Comparison of ENCODE assay signal across 8 cellular contexts in the genomic region with DNA sequence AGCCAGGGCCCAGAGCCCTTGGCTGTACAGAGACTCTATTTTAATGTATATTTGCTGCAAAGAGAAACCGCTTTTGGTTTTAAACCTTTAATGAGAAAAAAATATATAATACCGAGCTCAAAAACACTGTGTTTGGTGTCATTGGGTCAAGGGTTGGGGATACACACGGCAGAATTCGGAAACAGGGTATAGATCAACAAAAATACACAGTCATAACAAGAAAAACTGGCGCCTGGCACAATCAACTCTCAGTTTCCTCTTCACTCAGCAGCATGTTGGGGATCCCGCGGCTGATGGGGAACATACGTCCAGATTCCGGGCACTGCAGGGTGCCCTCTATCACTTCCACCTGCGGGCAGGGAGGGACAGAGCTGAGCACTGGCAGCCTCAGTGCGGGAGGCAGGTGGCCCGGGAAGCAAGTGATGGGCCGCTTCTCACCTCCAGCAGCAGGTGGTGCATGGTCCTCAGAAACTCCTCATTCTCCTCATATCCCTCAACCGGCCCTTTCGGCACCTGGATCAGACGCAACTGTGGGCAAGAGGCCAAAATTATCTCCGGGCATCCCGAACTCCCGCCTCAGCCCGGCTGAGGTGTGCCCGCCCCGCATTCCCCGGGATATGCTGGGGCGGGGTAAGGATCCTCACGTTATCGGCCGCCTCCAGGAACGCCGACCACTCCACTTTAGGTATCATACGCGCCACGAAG. TPM values are rescaled to one million over a fixed set of nuclear protein-coding genes. Genes with fewer than 3 reads are reported as not detected.
DNase-seq lines count a peak whose midpoint lies in the region; ATAC-seq and TF ChIP-seq lines count a peak whose summit lies in the region.
"Not testable (repeated sequence)": the region's sequence is repeated elsewhere in the genome, so short reads cannot be mapped to it uniquely, and the experiment has no call there.

No MANE protein-coding gene starts in this region.

- BruUV-seq in Calu3 (replicated peaks; lab: Mats Ljungman, UMichigan): TSS peak; percentile 100

- ATAC-seq in GM21723 (IDR thresholded peaks at IDR 0.05; ENCODE audit: unreplicated experiment): peak; percentile 3
- peak; percentile 1 for ATAC-seq in activated naive CD8-positive, alpha-beta T cell treated with anti-CD3 and anti-CD28 coated beads, Interleukin-2, amount 50 U/mL, for 24 hours

- intact Hi-C loops in Calu3 (cut with micrococcal nuclease; ENCODE audit: unreplicated experiment): loop anchor here (1.0 kb wide), 1 partner anchor 39 kb away; no protein-coding TSS in a partner anchor

- CTCF ChIA-PET in Calu3 (lab: Charles Lee): interaction anchor here (0.6 to 3.7 kb wide), 12 partner anchors 12 to 372 kb away, joined by 3 to 168 read pairs (median 6); partner anchors contain the start of gene ESRRA

- H3K4me3 Mint-ChIP-seq in Calu3 (ENCODE audit: low read depth, unreplicated experiment): peak overlapping the region; percentile 98
- peak overlapping the region; percentile 97 for H3K4me3 Mint-ChIP-seq in activated naive CD8-positive, alpha-beta T cell treated with anti-CD3 and anti-CD28 coated beads, Interleukin-2, amount 50 U/mL, for 24 hours
- H3K4me3 Mint-ChIP-seq in stimulated activated naive CD8-positive, alpha-beta T cell treated with anti-CD3 and anti-CD28 coated beads, Interleukin-15, Interleukin-2, amounts not matched to agents 100 ng/mL and 50 ng/mL, for 24 hours: peak overlapping the region; percentile 98

- peak overlapping the region; percentile 44 for H3K4me2 ChIP-seq in fibroblast of lung (ENCODE audit: extremely low read depth, insufficient read depth, low read length)

- H3K27me3 Mint-ChIP-seq in Calu3 (ENCODE audit: unreplicated experiment); activated naive CD8-positive, alpha-beta T cell treated with anti-CD3 and anti-CD28 coated beads, Interleukin-2, amount 50 U/mL, for 24 hours; stimulated activated naive CD8-positive, alpha-beta T cell treated with anti-CD3 and anti-CD28 coated beads, Interleukin-15, Interleukin-2, amounts not matched to agents 100 ng/mL and 50 ng/mL, for 24 hours: not testable (repeated sequence)

- peak overlapping the region; percentile 92 for H3K9ac ChIP-seq in fibroblast of lung (ENCODE audit: insufficient read depth, low read length)

- peak overlapping the region; percentile 73 to 97 (median 76) for H3K4me3 ChIP-seq in fibroblast of lung (replicated peaks in 1 of 4; ENCODE audit: control extremely low read depth in 1 of 4, insufficient read depth in 1 of 4, low read depth in 3 of 4, low read length in 4 of 4)

- H2AFZ ChIP-seq in fibroblast of lung (ENCODE audit: low read length): not testable (repeated sequence)

- peak overlapping the region; percentile 97 for H3K27ac ChIP-seq in fibroblast of lung (ENCODE audit: insufficient read depth, low read length)

- not testable (repeated sequence) for H3K9me3 Mint-ChIP-seq in Calu3 (ENCODE audit: low read depth, unreplicated experiment); activated naive CD8-positive, alpha-beta T cell treated with anti-CD3 and anti-CD28 coated beads, Interleukin-2, amount 50 U/mL, for 24 hours; stimulated activated naive CD8-positive, alpha-beta T cell treated with anti-CD3 and anti-CD28 coated beads, Interleukin-15, Interleukin-2, amounts not matched to agents 100 ng/mL and 50 ng/mL, for 24 hours

- peak overlapping the region; percentile 99 for H3K27ac Mint-ChIP-seq in Calu3 (ENCODE audit: unreplicated experiment)
- H3K27ac Mint-ChIP-seq in activated naive CD8-positive, alpha-beta T cell treated with anti-CD3 and anti-CD28 coated beads, Interleukin-2, amount 50 U/mL, for 24 hours: peak overlapping the region; percentile 98
- peak overlapping the region; percentile 99 for H3K27ac Mint-ChIP-seq in stimulated activated naive CD8-positive, alpha-beta T cell treated with anti-CD3 and anti-CD28 coated beads, Interleukin-15, Interleukin-2, amounts not matched to agents 100 ng/mL and 50 ng/mL, for 24 hours

- peak; percentile 63 for DNase-seq in Calu3
- peak; percentile 67 for DNase-seq in NAMALWA (ENCODE audit: low spot score)
- peak; percentile 35 for DNase-seq in SK-N-DZ (ENCODE audit: low spot score)
- DNase-seq in activated naive CD8-positive, alpha-beta T cell treated with anti-CD3 and anti-CD28 coated beads, Interleukin-2, amount 50 U/mL, for 24 hours; fibroblast of lung (ENCODE audit: low read depth in 2 of 2): not testable (repeated sequence)
- peak; percentile 44 for DNase-seq in mucosa of gallbladder (ENCODE audit: low spot score)

- H3K27me3 ChIP-seq in fibroblast of lung (ENCODE audit: control insufficient read depth, insufficient read depth, low read length): not testable (repeated sequence)

- H3K36me3 ChIP-seq in fibroblast of lung (ENCODE audit: control insufficient read depth, insufficient read depth, low read length): peaks cover 11% of the 10 kb centered on the region

- H3K36me3 Mint-ChIP-seq in Calu3 (ENCODE audit: insufficient read depth, unreplicated experiment): peaks cover 89% of the 10 kb centered on the region
- peaks cover 40% of the 10 kb centered on the region for H3K36me3 Mint-ChIP-seq in activated naive CD8-positive, alpha-beta T cell treated with anti-CD3 and anti-CD28 coated beads, Interleukin-2, amount 50 U/mL, for 24 hours (ENCODE audit: low read depth)
- peaks cover 40% of the 10 kb centered on the region for H3K36me3 Mint-ChIP-seq in stimulated activated naive CD8-positive, alpha-beta T cell treated with anti-CD3 and anti-CD28 coated beads, Interleukin-15, Interleukin-2, amounts not matched to agents 100 ng/mL and 50 ng/mL, for 24 hours (ENCODE audit: low read depth)

- not testable (repeated sequence) for H4K20me1 ChIP-seq in fibroblast of lung (ENCODE audit: control insufficient read depth, extremely low read depth, insufficient read depth, low read length)

- H3K4me1 ChIP-seq in fibroblast of lung (ENCODE audit: control insufficient read depth, extremely low read depth, insufficient read depth, low read length): not testable (repeated sequence)

- not testable (repeated sequence) for H3K9me3 ChIP-seq in fibroblast of lung (ENCODE audit: control insufficient read depth, insufficient read depth, low read depth, low read length)

- H3K79me2 ChIP-seq in fibroblast of lung (ENCODE audit: control insufficient read depth, insufficient read depth, low read length): peaks cover 13% of the 10 kb centered on the region

- peaks cover 37% of the 10 kb centered on the region for H3K4me1 Mint-ChIP-seq in Calu3 (ENCODE audit: low read depth, unreplicated experiment)
- H3K4me1 Mint-ChIP-seq in activated naive CD8-positive, alpha-beta T cell treated with anti-CD3 and anti-CD28 coated beads, Interleukin-2, amount 50 U/mL, for 24 hours: peaks cover 37% of the 10 kb centered on the region
- peaks cover 46% of the 10 kb centered on the region for H3K4me1 Mint-ChIP-seq in stimulated activated naive CD8-positive, alpha-beta T cell treated with anti-CD3 and anti-CD28 coated beads, Interleukin-15, Interleukin-2, amounts not matched to agents 100 ng/mL and 50 ng/mL, for 24 hours (ENCODE audit: low read depth)

- not testable (repeated sequence) for TF ChIP-seq CTCF in Calu3 (IDR thresholded peaks at IDR 0.05; ENCODE audit: unreplicated experiment); fibroblast of lung (conservative IDR thresholded peaks at IDR 0.05 in 1 of 2, IDR thresholded peaks at IDR 0.05 in 1 of 2; ENCODE audit: low read depth in 1 of 2, low read length in 2 of 2)

RNA-seq across cellular contexts. Expression of gene TRMT112, which starts 0.6 kb away (rescaled TPM):
- total RNA-seq in Calu3 (2022) (197 and 211 TPM in 2 replicates), fibroblast of lung (248 and 255 TPM in 2 replicates), mucosa of gallbladder (126 TPM)
- polyA plus RNA-seq in SK-N-DZ (2014; cell fraction: cytosol; rRNA removed): 648 and 693 TPM in 2 replicates
- 332 and 431 TPM in 2 replicates for polyA plus RNA-seq in SK-N-DZ (2014; cell fraction: nucleus; rRNA removed)
- 161 and 222 TPM in 2 replicates for polyA plus RNA-seq in fibroblast of lung
- 265 and 320 TPM in 2 replicates for polyA plus RNA-seq in fibroblast of lung (2012)
- 54.4 and 59.5 TPM in 2 replicates for polyA minus RNA-seq in fibroblast of lung (ENCODE audit: low replicate concordance)

RNA-seq across cellular contexts. Expression of gene PRDX5, which starts 1.1 kb away (rescaled TPM):
- total RNA-seq in Calu3 (2022): 165 TPM in 2 replicates
- polyA plus RNA-seq in SK-N-DZ (2014; cell fraction: cytosol; rRNA removed): 281 and 367 TPM in 2 replicates
- 167 and 242 TPM in 2 replicates for polyA plus RNA-seq in SK-N-DZ (2014; cell fraction: nucleus; rRNA removed)
- total RNA-seq in fibroblast of lung: 301 and 319 TPM in 2 replicates
- polyA plus RNA-seq in fibroblast of lung: 311 and 431 TPM in 2 replicates
- polyA plus RNA-seq in fibroblast of lung (2012): 328 and 464 TPM in 2 replicates
- polyA minus RNA-seq in fibroblast of lung (ENCODE audit: low replicate concordance): 73.1 and 198 TPM in 2 replicates
- total RNA-seq in mucosa of gallbladder: 202 TPM

RNA-seq across cellular contexts. Expression of gene ESRRA, which starts 11.4 kb away (rescaled TPM):
- total RNA-seq in Calu3 (2022): 53.4 and 59.7 TPM in 2 replicates
- 23.4 and 50.2 TPM in 2 replicates for polyA plus RNA-seq in SK-N-DZ (2014; cell fraction: cytosol; rRNA removed)
- polyA plus RNA-seq in SK-N-DZ (2014; cell fraction: nucleus; rRNA removed): 37.5 and 48.3 TPM in 2 replicates
- total RNA-seq in fibroblast of lung: 32.4 and 32.5 TPM in 2 replicates
- 6.7 and 8.1 TPM in 2 replicates for polyA plus RNA-seq in fibroblast of lung
- 9.7 and 15.2 TPM in 2 replicates for polyA plus RNA-seq in fibroblast of lung (2012)
- polyA minus RNA-seq in fibroblast of lung (ENCODE audit: low replicate concordance): 5.5 and 9.3 TPM in 2 replicates
- 97.7 TPM for total RNA-seq in mucosa of gallbladder

RNA-seq across cellular contexts. Expression of gene CATSPERZ, which starts 16.6 kb away (rescaled TPM):
- 0.85 TPM in 1 of 2 replicates, not detected in the other for total RNA-seq in Calu3 (2022)
- not detected in 2 replicates for polyA plus RNA-seq in SK-N-DZ (2014; cell fraction: cytosol; rRNA removed)
- polyA plus RNA-seq in SK-N-DZ (2014; cell fraction: nucleus; rRNA removed): 0.50 TPM in 1 of 2 replicates, not detected in the other
- 0.33 and 1.0 TPM in 2 replicates for total RNA-seq in fibroblast of lung
- polyA plus RNA-seq in fibroblast of lung: 0.09 TPM in 1 of 2 replicates, not detected in the other
- polyA plus RNA-seq in fibroblast of lung (2012): not detected in 2 replicates
- polyA minus RNA-seq in fibroblast of lung (ENCODE audit: low replicate concordance): not detected in 2 replicates
- total RNA-seq in mucosa of gallbladder: 0.29 TPM

RNA-seq across cellular contexts. Expression of gene CCDC88B, which starts 23.2 kb away (rescaled TPM):
- total RNA-seq in Calu3 (2022): 7.6 and 8.2 TPM in 2 replicates
- 1.0 and 2.9 TPM in 2 replicates for polyA plus RNA-seq in SK-N-DZ (2014; cell fraction: cytosol; rRNA removed)
- 4.5 and 5.0 TPM in 2 replicates for polyA plus RNA-seq in SK-N-DZ (2014; cell fraction: nucleus; rRNA removed)
- total RNA-seq in fibroblast of lung: 2.1 and 3.1 TPM in 2 replicates
- polyA plus RNA-seq in fibroblast of lung: 0.56 and 0.88 TPM in 2 replicates
- polyA plus RNA-seq in fibroblast of lung (2012): 0.87 and 2.2 TPM in 2 replicates
- 2.6 TPM in 1 of 2 replicates, not detected in the other for polyA minus RNA-seq in fibroblast of lung (ENCODE audit: low replicate concordance)
- 25.8 TPM for total RNA-seq in mucosa of gallbladder
